Comparison of ENCODE assay signal across 6 cellular contexts in the genomic region with DNA sequence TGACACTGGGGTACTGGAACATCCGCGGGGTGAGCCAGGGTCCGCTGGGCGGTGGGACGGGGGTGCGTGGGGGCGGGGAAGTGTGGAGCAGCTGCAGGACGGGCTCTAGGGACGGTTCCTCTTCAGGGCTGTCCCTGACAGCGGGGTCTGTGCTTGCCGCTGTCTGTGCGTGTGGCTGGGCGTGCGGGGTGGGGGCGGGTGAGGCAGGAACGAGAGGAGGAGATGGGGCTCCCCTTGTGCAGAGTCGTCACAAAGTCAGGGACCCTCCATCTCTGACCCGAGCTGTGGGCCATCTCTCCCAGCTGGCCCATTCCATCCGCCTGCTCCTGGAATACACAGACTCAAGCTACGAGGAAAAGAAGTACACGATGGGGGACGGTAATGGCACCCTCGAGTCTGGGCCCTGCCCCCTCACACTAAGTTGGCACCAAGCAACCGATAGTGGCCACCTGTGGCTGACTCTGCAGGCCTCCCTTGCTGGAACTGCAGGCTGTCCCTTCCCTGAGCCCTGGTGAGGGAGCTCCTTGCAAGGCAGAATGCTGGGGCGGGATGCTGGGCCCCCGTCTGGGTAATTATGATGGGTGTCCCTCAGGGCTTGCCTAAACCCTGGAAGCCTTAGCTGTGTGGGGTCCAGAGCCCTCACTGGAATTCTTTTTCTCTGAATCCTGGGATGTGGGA. TPM values are rescaled to one million over a fixed set of nuclear protein-coding genes. Genes with fewer than 3 reads are reported as not detected.
DNase-seq lines count a peak whose midpoint lies in the region; ATAC-seq and TF ChIP-seq lines count a peak whose summit lies in the region.

No MANE protein-coding gene starts in this region.

- H3K4me3 ChIP-seq in cardiac fibroblast (replicated peaks in 1 of 2; ENCODE audit: low read depth in 2 of 2, low read length in 2 of 2) (peak overlapping the region; percentile 56 to 57), neuron (ENCODE audit: low read length) (peak overlapping the region; percentile 52)

- H3K4me1 ChIP-seq in neuron (ENCODE audit: insufficient read depth, low read length) = peaks cover 11% of the 10 kb centered on the region

- H3K27me3 ChIP-seq in neuron (ENCODE audit: insufficient read depth, low read length) = no peaks in the 10 kb centered on the region

- DNase-seq in cardiac fibroblast (ENCODE audit: low read depth in 2 of 2) (no peak), left lobe of liver (ENCODE audit: low spot score) (no peak), NCI-H226 (no peak)

- peak overlapping the region; percentile 65 for H2AFZ ChIP-seq in neuron (ENCODE audit: low read depth, low read length)

- H3K36me3 ChIP-seq in neuron (ENCODE audit: insufficient read depth, low read length) = peaks cover 3% of the 10 kb centered on the region

- no peaks in the 10 kb centered on the region for H3K9me3 ChIP-seq in neuron (ENCODE audit: low read length)

- no peak for TF ChIP-seq CTCF in cardiac fibroblast (IDR thresholded peaks at IDR 0.05; ENCODE audit: low read depth, low read length)

- peak; percentile 29 for ATAC-seq in GM21723 (IDR thresholded peaks at IDR 0.05; ENCODE audit: unreplicated experiment)
- ATAC-seq in left lobe of liver = no peak
- ATAC-seq in GM18868 (IDR thresholded peaks at IDR 0.05; ENCODE audit: unreplicated experiment) = no peak

RNA-seq across cellular contexts. Expression of a gene that starts 0.4 kb away (rescaled TPM):
- 15.1 TPM for total RNA-seq in left lobe of liver

RNA-seq across cellular contexts. Expression of a gene that starts 12.4 kb away (rescaled TPM):
- 25.4 TPM for total RNA-seq in left lobe of liver

RNA-seq across cellular contexts. Expression of a gene that starts 19.4 kb away (rescaled TPM):
- not detected for total RNA-seq in left lobe of liver

RNA-seq across cellular contexts. Expression of a gene that starts 43.8 kb away (rescaled TPM):
- 0.10 TPM for total RNA-seq in left lobe of liver

RNA-seq across cellular contexts. Expression of a gene that starts 48.6 kb away (rescaled TPM):
- 56.1 TPM for total RNA-seq in left lobe of liver
